In the genomic region with DNA sequence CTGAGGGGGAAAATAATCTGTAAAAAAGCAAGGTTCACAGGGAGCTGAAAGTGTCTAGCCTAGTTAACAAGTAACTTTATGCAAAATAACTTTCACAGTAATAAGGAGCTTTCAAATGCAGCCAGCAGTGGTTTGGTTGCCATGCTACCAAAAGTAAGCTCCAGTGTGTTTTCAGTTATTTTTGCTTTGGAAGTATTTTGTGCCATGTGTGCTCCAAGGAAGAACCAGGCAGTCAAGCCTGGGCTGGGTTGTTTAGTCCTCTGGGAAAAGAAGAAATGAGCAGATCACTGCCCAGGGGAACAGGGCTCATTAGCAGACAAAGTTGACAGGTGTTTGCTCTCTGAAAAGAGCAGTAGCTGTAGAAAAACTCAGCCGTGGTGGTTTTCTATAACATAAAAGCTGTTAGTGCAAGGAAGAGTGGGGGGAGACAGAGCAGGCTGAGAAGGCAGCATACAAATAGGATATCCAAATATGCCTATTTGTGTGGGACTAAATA, we compare ENCODE assay signal across 10 cellular contexts.
DNase-seq lines count a peak whose midpoint lies in the region; ATAC-seq and FAIRE-seq lines count a peak whose summit lies in the region.
"Had no signal": no experiment of that assay in that cellular context is flagged by ENCODE, and none has a peak within 500 bp of the region (broad histone marks: within the 10 kb centered on the region; RNA-seq: fewer than 3 reads in every experiment).

No MANE protein-coding gene starts in this region.

- H4K8ac ChIP-seq in neuronal stem cell (ENCODE audit: low read depth, low read length) = no peak overlapping the region

- no peak overlapping the region for H2BK12ac ChIP-seq in neuronal stem cell (ENCODE audit: low read length)

- peak; percentile 25 for DNase-seq in GM19239 (ENCODE audit: insufficient read length, low spot score)
- DNase-seq in NCI-H1436 treated with DMSO at 0.1 percent for 48 hours (lab: John Stamatoyannopoulos, UW) = peak; percentile 51
- peak; percentile 4 for DNase-seq in neuronal stem cell (ENCODE audit: low spot score)
- no peak for DNase-seq in SIG-M5 (lab: John Stamatoyannopoulos, UW)
- no peak for DNase-seq in posterior vena cava (ENCODE audit: low spot score)
- no peak for DNase-seq in naive thymus-derived CD8-positive, alpha-beta T cell
- DNase-seq: activated CD8-positive, alpha-beta T cell treated with anti-CD3 and anti-CD28 coated beads for 36 hours; NCI-H510A; testis had no signal

- H2BK120ac ChIP-seq in neuronal stem cell (ENCODE audit: low read depth, low read length) = no peak overlapping the region

- no peaks in the 10 kb centered on the region for H3K79me1 ChIP-seq in neuronal stem cell (ENCODE audit: low read depth, low read length)

- H3K4me3 Mint-ChIP-seq in naive thymus-derived CD8-positive, alpha-beta T cell = no peak overlapping the region
- H3K4me3 Mint-ChIP-seq: activated CD8-positive, alpha-beta T cell treated with anti-CD3 and anti-CD28 coated beads for 36 hours had no signal

- H3K36me3 ChIP-seq in neuronal stem cell (replicated peaks in 1 of 2; ENCODE audit: control insufficient read depth in 2 of 2, insufficient read depth in 2 of 2, low read length in 2 of 2) = no peaks in the 10 kb centered on the region

- no CpG with 5 or more reads among the region's 1 CpG for WGBS in neuronal stem cell (ENCODE audit: extremely low coverage in 2 of 2, insufficient read length in 2 of 2, insufficient replicate concordance in 1 of 2), 2 donors

- no peaks in the 10 kb centered on the region for H3K36me3 Mint-ChIP-seq in naive thymus-derived CD8-positive, alpha-beta T cell

- H2BK15ac ChIP-seq in neuronal stem cell (ENCODE audit: low read length) = no peak overlapping the region

- H2BK5ac ChIP-seq in neuronal stem cell (ENCODE audit: low read length) = no peak overlapping the region

- H3K4me1 Mint-ChIP-seq in naive thymus-derived CD8-positive, alpha-beta T cell = no peaks in the 10 kb centered on the region

- no peak overlapping the region for H3K14ac ChIP-seq in neuronal stem cell (ENCODE audit: low read length)

- no peak overlapping the region for H4K91ac ChIP-seq in neuronal stem cell (ENCODE audit: low read depth, low read length, poor library complexity)

- POLR2A ChIA-PET in naive thymus-derived CD8-positive, alpha-beta T cell (lab: Charles Lee) = no interaction called here

- ATAC-seq in HG02763 (IDR thresholded peaks at IDR 0.05; ENCODE audit: unreplicated experiment) = peak; percentile 94
- no peak for ATAC-seq in naive thymus-derived CD8-positive, alpha-beta T cell
- ATAC-seq: activated CD8-positive, alpha-beta T cell treated with anti-CD3 and anti-CD28 coated beads for 36 hours had no signal

- no peak overlapping the region for H2AK5ac ChIP-seq in neuronal stem cell (ENCODE audit: low read depth, low read length)

- H3K23ac ChIP-seq in neuronal stem cell (ENCODE audit: low read depth, low read length, poor library complexity) = no peak overlapping the region

- peaks cover 1 to 2% of the 10 kb centered on the region in 2 donors for H3K4me1 ChIP-seq in neuronal stem cell (ENCODE audit: control insufficient read depth in 2 of 2, insufficient read depth in 1 of 2, low read depth in 1 of 2, low read length in 2 of 2)
- H3K4me1 ChIP-seq: testis had no signal

- H3K27me3 ChIP-seq in neuronal stem cell (ENCODE audit: control insufficient read depth in 3 of 3, insufficient read depth in 3 of 3, low read depth in 1 of 3, low read length in 3 of 3) = no peaks in the 10 kb centered on the region
- H3K27me3 ChIP-seq: testis had no signal

- no peaks in the 10 kb centered on the region for H3K9me3 ChIP-seq in neuronal stem cell (replicated peaks in 1 of 2; ENCODE audit: control insufficient read depth in 2 of 2, insufficient read depth in 1 of 2, low read depth in 1 of 2, low read length in 2 of 2)
- H3K9me3 ChIP-seq: testis had no signal

- H3K9ac ChIP-seq in neuronal stem cell (ENCODE audit: low read depth, low read length, poor library complexity) = no peak overlapping the region

- H3K27ac Mint-ChIP-seq in naive thymus-derived CD8-positive, alpha-beta T cell = no peak overlapping the region
- H3K27ac Mint-ChIP-seq: activated CD8-positive, alpha-beta T cell treated with anti-CD3 and anti-CD28 coated beads for 36 hours had no signal

- H3K9me3 Mint-ChIP-seq in naive thymus-derived CD8-positive, alpha-beta T cell = peaks cover 0 to 26% (median 6%) of the 10 kb centered on the region in 9 donors

- intact Hi-C loops in posterior vena cava (cut with DNase I) = no loop called here

- no peak overlapping the region for H3K4me2 ChIP-seq in neuronal stem cell (ENCODE audit: insufficient read depth, low read length, poor library complexity, severe bottlenecking)

- no peak overlapping the region for H3K18ac ChIP-seq in neuronal stem cell (ENCODE audit: low read length)

- no peak overlapping the region for H3K4ac ChIP-seq in neuronal stem cell (ENCODE audit: low read length)

- no peak overlapping the region for H3K4me3 ChIP-seq in neuronal stem cell (ENCODE audit: low read length in 2 of 2)
- H3K4me3 ChIP-seq: testis had no signal

- no peaks in the 10 kb centered on the region for H3K27me3 Mint-ChIP-seq in naive thymus-derived CD8-positive, alpha-beta T cell
- H3K27me3 Mint-ChIP-seq: activated CD8-positive, alpha-beta T cell treated with anti-CD3 and anti-CD28 coated beads for 36 hours had no signal

- peak overlapping the region; percentile 24 for H2AFZ ChIP-seq in neuronal stem cell (ENCODE audit: low read length)

- H3K27ac ChIP-seq in neuronal stem cell (replicated peaks; ENCODE audit: low read length) = no peak overlapping the region
- H3K27ac ChIP-seq: testis had no signal

- FAIRE-seq in GM19239 (lab: Jason Lieb, UNC) = peak; percentile 98

Comparison
In these comparisons a context has a peak if more than half of its experiments do, and no peak if none do; other contexts are left out.
1. DNase-seq: peak in GM19239 (single experiment), NCI-H1436 treated with DMSO at 0.1 percent for 48 hours (single experiment) and neuronal stem cell (single experiment); none in SIG-M5 (single experiment), posterior vena cava (single experiment) and naive thymus-derived CD8-positive, alpha-beta T cell (0 of 10).